ENCODE assay signal across 8 cellular contexts in the genomic region with DNA sequence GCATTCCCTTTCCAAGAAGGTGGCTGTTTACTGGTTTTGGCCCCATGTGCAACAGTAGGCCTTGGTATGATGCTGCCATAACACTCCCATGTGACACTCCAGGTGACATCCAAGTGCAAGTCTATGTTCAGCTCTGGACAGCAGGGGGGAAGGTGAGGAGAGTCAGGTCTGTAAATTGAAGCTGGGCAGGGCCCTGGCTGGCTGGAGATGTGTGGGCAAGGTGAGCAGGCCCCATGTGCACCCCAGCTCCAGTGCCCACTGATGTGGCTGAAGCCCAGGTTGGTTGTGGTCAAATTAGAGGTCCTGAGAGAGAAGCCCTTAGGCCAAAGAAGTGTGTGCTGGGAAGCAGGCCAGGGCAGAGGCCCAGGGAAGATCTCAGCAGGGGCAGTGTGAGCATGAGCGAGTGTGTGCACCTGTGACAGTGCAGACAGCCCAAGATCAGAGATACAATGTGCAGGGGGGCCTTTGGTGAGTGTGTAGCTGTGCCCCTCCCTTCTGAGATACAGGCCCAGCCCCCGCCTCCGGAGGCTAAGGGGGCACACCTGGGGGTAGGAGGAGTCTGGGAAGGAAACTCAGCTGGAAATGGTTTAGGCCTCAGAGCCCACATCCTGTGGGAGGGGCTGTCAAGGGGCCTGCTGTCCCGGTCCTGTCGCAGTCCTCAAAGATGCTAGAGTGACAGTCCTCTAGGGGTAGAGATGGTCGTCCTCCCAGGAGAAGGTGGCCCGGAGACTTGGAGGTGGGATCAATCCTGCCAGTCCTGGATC. TPM values are rescaled to one million over a fixed set of nuclear protein-coding genes. Genes with fewer than 3 reads are reported as not detected.
DNase-seq lines count a peak whose midpoint lies in the region; ATAC-seq and TF ChIP-seq lines count a peak whose summit lies in the region.

No MANE protein-coding gene starts in this region.

- peak overlapping the region; percentile 96 for H3K27ac Mint-ChIP-seq in activated naive CD4-positive, alpha-beta T cell treated with anti-CD3 and anti-CD28 coated beads for 36 hours
- H3K27ac Mint-ChIP-seq in natural killer cell treated with Interleukin-12 subunit alpha and Interleukin-12 subunit beta and Interleukin-15 and Interleukin-18, amount 100 ng/mL, for 72 hours: peak overlapping the region; percentile 95 to 96

- H3K4me2 ChIP-seq in OCI-LY3 (ENCODE audit: low read length): peak overlapping the region; percentile 21; the same call in 1 of the 2 replicates

- H3K27ac ChIP-seq in OCI-LY3 (ENCODE audit: low read length): peak overlapping the region; percentile 93; the same call in 1 of the 2 replicates

- H3K4me3 ChIP-seq in OCI-LY3 (ENCODE audit: low read length): no peak overlapping the region

- CTCF ChIA-PET in activated naive CD4-positive, alpha-beta T cell treated with anti-CD3 and anti-CD28 coated beads for 36 hours (lab: Charles Lee): interaction anchor here (0.5 to 1.9 kb wide), 5 partner anchors 10 to 199 kb away, joined by 3 to 8 read pairs (median 3); partner anchors contain the start of gene POU2F2

- H2AFZ ChIP-seq in OCI-LY3 (ENCODE audit: low read depth, low read length): no peak overlapping the region

- peaks cover 64% of the 10 kb centered on the region for H3K36me3 ChIP-seq in OCI-LY3 (replicated peaks; ENCODE audit: low read depth, low read length)

- no peaks in the 10 kb centered on the region for H4K20me1 ChIP-seq in OCI-LY3 (ENCODE audit: insufficient read depth, low read length)

- H3K27me3 Mint-ChIP-seq in activated naive CD4-positive, alpha-beta T cell treated with anti-CD3 and anti-CD28 coated beads for 36 hours (ENCODE audit: low read depth): no peaks in the 10 kb centered on the region
- H3K27me3 Mint-ChIP-seq in natural killer cell treated with Interleukin-12 subunit alpha and Interleukin-12 subunit beta and Interleukin-15 and Interleukin-18, amount 100 ng/mL, for 72 hours: no peaks in the 10 kb centered on the region

- intact Hi-C loops in activated naive CD4-positive, alpha-beta T cell treated with anti-CD3 and anti-CD28 coated beads for 36 hours (cut with micrococcal nuclease): loop anchor here (1.0 kb wide), 6 partner anchors 18 to 126 kb away; partner anchors contain the start of genes DEDD2, GSK3A and MEGF8

- H3K79me2 ChIP-seq in OCI-LY3 (ENCODE audit: low read length): peaks cover 27% of the 10 kb centered on the region

- peak overlapping the region; percentile 58 for H3K4me3 Mint-ChIP-seq in activated naive CD4-positive, alpha-beta T cell treated with anti-CD3 and anti-CD28 coated beads for 36 hours
- peak overlapping the region; percentile 83 for H3K4me3 Mint-ChIP-seq in natural killer cell treated with Interleukin-12 subunit alpha and Interleukin-12 subunit beta and Interleukin-15 and Interleukin-18, amount 100 ng/mL, for 72 hours

- peak overlapping the region; percentile 12; the same call in 1 of the 2 replicates for H3K9ac ChIP-seq in OCI-LY3 (ENCODE audit: low read length)

- ATAC-seq in GM21619 (IDR thresholded peaks at IDR 0.05; ENCODE audit: unreplicated experiment) (peak; percentile 48), HG02623 (IDR thresholded peaks at IDR 0.05; ENCODE audit: unreplicated experiment) (no peak), HG02938 (IDR thresholded peaks at IDR 0.05; ENCODE audit: unreplicated experiment) (no peak)
- ATAC-seq in natural killer cell treated with Interleukin-12 subunit alpha and Interleukin-12 subunit beta and Interleukin-15 and Interleukin-18, amount 100 ng/mL, for 72 hours: peak; percentile 78 to 79

- 0 out of 2 replicates have a peak, but pooled peaks cover under 1% of the 10 kb centered on the region for H3K9me3 ChIP-seq in OCI-LY3 (ENCODE audit: insufficient read depth, low read length)

- H3K27me3 ChIP-seq in OCI-LY3 (ENCODE audit: low read depth, low read length): no peaks in the 10 kb centered on the region

- DNase-seq in GF-D8 (lab: John Stamatoyannopoulos, UW) (peak; percentile 78), DMS 273 treated with DMSO at 0.1 percent for 48 hours (lab: John Stamatoyannopoulos, UW) (no peak)
- DNase-seq in activated naive CD4-positive, alpha-beta T cell treated with anti-CD3 and anti-CD28 coated beads for 36 hours: peak; percentile 87
- DNase-seq in natural killer cell treated with Interleukin-12 subunit alpha and Interleukin-12 subunit beta and Interleukin-15 and Interleukin-18, amount 100 ng/mL, for 72 hours (ENCODE audit: low spot score): peak; percentile 85

- H3K9me3 Mint-ChIP-seq in activated naive CD4-positive, alpha-beta T cell treated with anti-CD3 and anti-CD28 coated beads for 36 hours: no peaks in the 10 kb centered on the region
- H3K9me3 Mint-ChIP-seq in natural killer cell treated with Interleukin-12 subunit alpha and Interleukin-12 subunit beta and Interleukin-15 and Interleukin-18, amount 100 ng/mL, for 72 hours: no peaks in the 10 kb centered on the region

- H3K4me1 Mint-ChIP-seq in activated naive CD4-positive, alpha-beta T cell treated with anti-CD3 and anti-CD28 coated beads for 36 hours (ENCODE audit: low read depth): peaks cover 76% of the 10 kb centered on the region
- H3K4me1 Mint-ChIP-seq in natural killer cell treated with Interleukin-12 subunit alpha and Interleukin-12 subunit beta and Interleukin-15 and Interleukin-18, amount 100 ng/mL, for 72 hours (ENCODE audit: low read depth in 2 of 2): peaks cover 68 to 70% of the 10 kb centered on the region in 2 donors

- peaks cover 61% of the 10 kb centered on the region for H3K4me1 ChIP-seq in OCI-LY3 (ENCODE audit: low read length)

- H3K36me3 Mint-ChIP-seq in activated naive CD4-positive, alpha-beta T cell treated with anti-CD3 and anti-CD28 coated beads for 36 hours (ENCODE audit: low read depth): peaks cover 38% of the 10 kb centered on the region
- H3K36me3 Mint-ChIP-seq in natural killer cell treated with Interleukin-12 subunit alpha and Interleukin-12 subunit beta and Interleukin-15 and Interleukin-18, amount 100 ng/mL, for 72 hours: peaks cover 12% of the 10 kb centered on the region

- TF ChIP-seq CTCF in OCI-LY3 (IDR thresholded peaks at IDR 0.05; ENCODE audit: low read depth, low read length): no peak

RNA-seq across cellular contexts. Expression of gene DEDD2, which starts 18.6 kb away (rescaled TPM):
- total RNA-seq in activated naive CD4-positive, alpha-beta T cell treated with anti-CD3 and anti-CD28 coated beads for 36 hours: 10 to 100 TPM; 24.8 to 26.0 TPM
- total RNA-seq in natural killer cell treated with Interleukin-12 subunit alpha and Interleukin-12 subunit beta and Interleukin-15 and Interleukin-18, amount 100 ng/mL, for 72 hours: 10 to 100 TPM; 28.5 to 33.2 TPM

RNA-seq across cellular contexts. Expression of gene ZNF526, which starts 21.3 kb away (rescaled TPM):
- 10 to 100 TPM; 11.5 to 11.6 TPM for total RNA-seq in activated naive CD4-positive, alpha-beta T cell treated with anti-CD3 and anti-CD28 coated beads for 36 hours
- total RNA-seq in natural killer cell treated with Interleukin-12 subunit alpha and Interleukin-12 subunit beta and Interleukin-15 and Interleukin-18, amount 100 ng/mL, for 72 hours: 10 to 100 TPM; 18.5 to 23.7 TPM

RNA-seq across cellular contexts. Expression of gene GSK3A, which starts 43.5 kb away (rescaled TPM):
- 10 to 100 TPM; 31.1 to 33.8 TPM for total RNA-seq in activated naive CD4-positive, alpha-beta T cell treated with anti-CD3 and anti-CD28 coated beads for 36 hours
- total RNA-seq in natural killer cell treated with Interleukin-12 subunit alpha and Interleukin-12 subunit beta and Interleukin-15 and Interleukin-18, amount 100 ng/mL, for 72 hours: 10 to 100 TPM; 51.1 to 52.8 TPM

RNA-seq across cellular contexts. Expression of gene ERF, which starts 56.1 kb away (rescaled TPM):
- 10 to 100 TPM; 52.4 to 55.6 TPM for total RNA-seq in activated naive CD4-positive, alpha-beta T cell treated with anti-CD3 and anti-CD28 coated beads for 36 hours
- 10 to 100 TPM; 29.5 to 47.8 TPM for total RNA-seq in natural killer cell treated with Interleukin-12 subunit alpha and Interleukin-12 subunit beta and Interleukin-15 and Interleukin-18, amount 100 ng/mL, for 72 hours

Comparison
In these comparisons a context has a peak if more than half of its experiments do, and no peak if none do; other contexts are left out.
1. ATAC-seq: peak in GM21619 (single experiment) and natural killer cell treated with Interleukin-12 subunit alpha and Interleukin-12 subunit beta and Interleukin-15 and Interleukin-18, amount 100 ng/mL, for 72 hours (2 of 2); none in HG02623 (single experiment) and HG02938 (single experiment).